Comparison of ENCODE assay signal across 8 cellular contexts in genomic region chr16:28880589-28880915, GRCh38. TPM values are rescaled to one million over a fixed set of nuclear protein-coding genes. Genes with fewer than 3 reads are reported as not detected.
A peak's percentile ranks its signal among the peaks of the same experiment; 100 is the strongest.
DNase-seq lines count a peak whose midpoint lies in the region; ATAC-seq and TF ChIP-seq lines count a peak whose summit lies in the region.

No MANE protein-coding gene starts in this region.

- peak overlapping the region; percentile 95 for H2AFZ ChIP-seq in IMR-90 (replicated peaks; ENCODE audit: low read length, poor library complexity)

- no peak for TF ChIP-seq RAD21 in IMR-90 (IDR thresholded peaks at IDR 0.05; ENCODE audit: low read length)

- H3K9ac ChIP-seq in BLaER1 treated with 17β-estradiol and CSF1 and Interleukin-3, amounts not matched to agents 10 nM and 100 nM, result peak overlapping the region in 10 of 11 experiments; percentile 26 to 86 (median 82); a peak in 18 of 22 replicates
- H3K9ac ChIP-seq in IMR-90 (ENCODE audit: low read depth, low read length), result no peak overlapping the region

- H3K23ac ChIP-seq in IMR-90 (ENCODE audit: low read depth, low read length), result no peak overlapping the region

- H3K9me1 ChIP-seq in IMR-90 (ENCODE audit: insufficient read depth, low read length), result peaks cover 7% of the 10 kb centered on the region; the same call in 1 of the 2 replicates

- H3K4me1 ChIP-seq in BLaER1 treated with 17β-estradiol and CSF1 and Interleukin-3, amounts not matched to agents 10 nM and 100 nM, result peaks cover 28 to 74% (median 61%) of the 10 kb centered on the region in 10 experiments
- peaks cover 7% of the 10 kb centered on the region; the same call in 1 of the 2 replicates for H3K4me1 ChIP-seq in IMR-90 (ENCODE audit: control insufficient read depth, insufficient read depth, low read length)

- BruUV-seq in IMR-90 (replicated peaks; lab: Mats Ljungman, UMichigan) (no TSS peak), MCF 10A (replicated peaks; lab: Mats Ljungman, UMichigan) (no TSS peak)

- intact Hi-C loops in IMR-90 (cut with micrococcal nuclease), result loop anchor here (5.0 kb wide), 1 partner anchor 37 kb away; no protein-coding TSS in a partner anchor
- intact Hi-C loops in MCF 10A (cut with micrococcal nuclease), result no loop called here

- H3K4me2 ChIP-seq in BLaER1 treated with 17β-estradiol and CSF1 and Interleukin-3, amounts not matched to agents 10 nM and 100 nM, result peak overlapping the region; percentile 82 to 100 (median 98)
- H3K4me2 ChIP-seq in IMR-90 (ENCODE audit: low read depth, low read length), result no peak overlapping the region; the same call in 1 of the 2 replicates

- no peak overlapping the region for H2BK5ac ChIP-seq in IMR-90 (ENCODE audit: low read depth, low read length, poor library complexity, severe bottlenecking)

- H3K27ac ChIP-seq in BLaER1 treated with 17β-estradiol and CSF1 and Interleukin-3, amounts not matched to agents 10 nM and 100 nM, result peak overlapping the region in 8 of 11 experiments; percentile 54 to 81 (median 73); a peak in 11 of 22 replicates
- H3K27ac ChIP-seq in IMR-90 (ENCODE audit: insufficient read depth, low read length), result no peak overlapping the region

- peaks cover 4 to 13% of the 10 kb centered on the region in 2 experiments; a peak in 2 of 4 replicates for H3K79me1 ChIP-seq in IMR-90 (ENCODE audit: low read depth in 1 of 2, low read length in 2 of 2)

- peak overlapping the region in 1 of 2 experiments; percentile 29; a peak in 1 of 4 replicates for H4K8ac ChIP-seq in IMR-90 (ENCODE audit: low read depth in 2 of 2, low read length in 2 of 2)

- peak overlapping the region; percentile 66 to 80 (median 75); a peak in 17 of 20 replicates for H3K4me3 ChIP-seq in BLaER1 treated with 17β-estradiol and CSF1 and Interleukin-3, amounts not matched to agents 10 nM and 100 nM
- no peak overlapping the region for H3K4me3 ChIP-seq in IMR-90 (ENCODE audit: insufficient read depth, low read depth, low read length)

- peak overlapping the region; percentile 1 for H3K4me3 Mint-ChIP-seq in MCF 10A (ENCODE audit: unreplicated experiment)
- H3K4me3 Mint-ChIP-seq in naive thymus-derived CD8-positive, alpha-beta T cell, result peak overlapping the region; percentile 66 to 89 (median 76)

- peaks cover 12% of the 10 kb centered on the region for H3K27me3 Mint-ChIP-seq in MCF 10A (ENCODE audit: insufficient read depth, unreplicated experiment)
- H3K27me3 Mint-ChIP-seq in naive thymus-derived CD8-positive, alpha-beta T cell, result peaks cover 4 to 13% (median 11%) of the 10 kb centered on the region in 5 donors

- no peak overlapping the region for H4K91ac ChIP-seq in IMR-90 (ENCODE audit: insufficient read depth, low read depth, low read length)

- no peak overlapping the region for H2BK20ac ChIP-seq in IMR-90 (ENCODE audit: low read depth, low read length)

- CTCF ChIA-PET in IMR-90 (lab: Yijun Ruan, JAX), result no interaction called here
- CTCF ChIA-PET in MCF 10A (lab: Yijun Ruan, JAX), result interaction anchor here (0.6 to 0.7 kb wide), 2 partner anchors 22 to 63 kb away, joined by 3 to 5 read pairs; no protein-coding TSS in a partner anchor

- in situ Hi-C loops in IMR-90 (cut with MboI; ENCODE audit: low sequenced_read_pairs), result no loop called here

- POLR2A ChIA-PET in IMR-90 (lab: Charles Lee; ENCODE audit: unreplicated experiment), result no interaction called here
- POLR2A ChIA-PET in MCF 10A (lab: Yijun Ruan, JAX), result interaction anchor here (1.8 kb wide), 1 partner anchor 10 kb away, joined by 6 read pairs; no protein-coding TSS in a partner anchor
- POLR2A ChIA-PET in naive thymus-derived CD8-positive, alpha-beta T cell (lab: Charles Lee), result interaction anchor here (0.5 to 2.5 kb wide), 3 partner anchors 9 to 44 kb away, joined by 3 to 22 read pairs (median 8); partner anchors contain the start of genes RABEP2 and SH2B1

- no peak for ATAC-seq in IMR-90 (ENCODE audit: low read depth)
- ATAC-seq in naive thymus-derived CD8-positive, alpha-beta T cell, result no peak
- no peak for ATAC-seq in HG02678 (IDR thresholded peaks at IDR 0.05; ENCODE audit: unreplicated experiment)
- ATAC-seq in GM18868 (IDR thresholded peaks at IDR 0.05; ENCODE audit: unreplicated experiment), result no peak

- H3K36me3 Mint-ChIP-seq in MCF 10A (ENCODE audit: insufficient read depth, unreplicated experiment), result no peaks in the 10 kb centered on the region
- no peaks in the 10 kb centered on the region for H3K36me3 Mint-ChIP-seq in naive thymus-derived CD8-positive, alpha-beta T cell

- H3K27me3 ChIP-seq in BLaER1 treated with 17β-estradiol and CSF1 and Interleukin-3, amounts not matched to agents 10 nM and 100 nM, result no peaks in the 10 kb centered on the region
- H3K27me3 ChIP-seq in IMR-90 (ENCODE audit: control insufficient read depth, insufficient read depth, low read length), result no peaks in the 10 kb centered on the region

- H4K5ac ChIP-seq in IMR-90 (ENCODE audit: low read depth, low read length), result no peak overlapping the region

- H2AK9ac ChIP-seq in IMR-90 (replicated peaks; ENCODE audit: low read depth, low read length, poor library complexity), result no peak overlapping the region

- no peak overlapping the region for H2BK120ac ChIP-seq in IMR-90 (ENCODE audit: low read depth, low read length)

- H4K20me1 ChIP-seq in BLaER1 treated with 17β-estradiol and CSF1 and Interleukin-3, amounts not matched to agents 10 nM and 100 nM, result peaks cover 0 to 19% (median 17%) of the 10 kb centered on the region in 11 experiments; a peak in 13 of 22 replicates
- H4K20me1 ChIP-seq in IMR-90 (ENCODE audit: insufficient read depth, low read length), result no peaks in the 10 kb centered on the region

- no peak for DNase-seq in IMR-90
- DNase-seq in MCF 10A (ENCODE audit: unreplicated experiment), result no peak
- DNase-seq in naive thymus-derived CD8-positive, alpha-beta T cell, result no peak
- no peak for DNase-seq in A172 (ENCODE audit: low spot score)
- no peak for DNase-seq in foreskin melanocyte

- dilution Hi-C loops in IMR-90 (cut with HindIII; ENCODE audit: low sequenced_read_pairs, unreplicated experiment), result no loop called here

- no peak overlapping the region for H3K56ac ChIP-seq in IMR-90 (ENCODE audit: extremely low read depth, insufficient read depth, low read length)

- H3K9me3 Mint-ChIP-seq in MCF 10A (ENCODE audit: unreplicated experiment), result no peaks in the 10 kb centered on the region
- no peaks in the 10 kb centered on the region for H3K9me3 Mint-ChIP-seq in naive thymus-derived CD8-positive, alpha-beta T cell

- TF ChIP-seq CTCF in IMR-90 (conservative IDR thresholded peaks at IDR 0.05; ENCODE audit: low read depth, low read length), result no peak
- no peak for TF ChIP-seq CTCF in MCF 10A (IDR thresholded peaks at IDR 0.05; ENCODE audit: unreplicated experiment)

- 35% methylated on average over 5 of the region's 11 CpGs; no CpG with 5 or more reads in 1 of the 2 experiments for WGBS in IMR-90 (ENCODE audit: extremely low coverage in 2 of 2, insufficient read length in 1 of 2), 2 experiments

- peaks cover 0 to 10% (median 0%) of the 10 kb centered on the region in 11 experiments; a peak in 5 of 22 replicates for H3K36me3 ChIP-seq in BLaER1 treated with 17β-estradiol and CSF1 and Interleukin-3, amounts not matched to agents 10 nM and 100 nM
- H3K36me3 ChIP-seq in IMR-90 (ENCODE audit: control insufficient read depth, insufficient read depth, low read length), result no peaks in the 10 kb centered on the region

- no peak overlapping the region for H3K4ac ChIP-seq in IMR-90 (ENCODE audit: low read depth, low read length)

- H3K14ac ChIP-seq in IMR-90 (replicated peaks; ENCODE audit: low read depth, low read length), result no peak overlapping the region

- no peaks in the 10 kb centered on the region for H3K9me3 ChIP-seq in BLaER1 treated with 17β-estradiol and CSF1 and Interleukin-3, amounts not matched to agents 10 nM and 100 nM (replicated peaks in 1 of 11)
- H3K9me3 ChIP-seq in IMR-90 (ENCODE audit: control insufficient read depth, insufficient read depth, low read length), result no peaks in the 10 kb centered on the region

- H2BK15ac ChIP-seq in IMR-90 (ENCODE audit: low read depth, low read length), result no peak overlapping the region

- no peaks in the 10 kb centered on the region for H3K4me1 Mint-ChIP-seq in MCF 10A (ENCODE audit: insufficient read depth, unreplicated experiment)
- H3K4me1 Mint-ChIP-seq in naive thymus-derived CD8-positive, alpha-beta T cell, result peaks cover 7 to 18% (median 15%) of the 10 kb centered on the region in 4 donors

- no peak overlapping the region for H3K27ac Mint-ChIP-seq in MCF 10A (ENCODE audit: low read depth, unreplicated experiment)
- H3K27ac Mint-ChIP-seq in naive thymus-derived CD8-positive, alpha-beta T cell, result peak overlapping the region in 3 of 10 donors; percentile 53 to 81 (median 81)

- no peak for TF ChIP-seq POLR2A in IMR-90 (IDR thresholded peaks at IDR 0.05; ENCODE audit: low read depth, low read length)

- H3K18ac ChIP-seq in IMR-90 (ENCODE audit: low read depth, low read length), result no peak overlapping the region

- H2AK5ac ChIP-seq in IMR-90 (ENCODE audit: low read depth, low read length), result no peak overlapping the region

RNA-seq across cellular contexts. Expression of gene ATP2A1, which starts 2.3 kb away (rescaled TPM):
- total RNA-seq in IMR-90 (2012; rRNA removed) (under 0.01 TPM in 1 of 2 replicates, not detected in the other), MCF 10A (2022) (0.23 and 1.7 TPM in 2 replicates)
- polyA plus RNA-seq in IMR-90 (2012; rRNA removed), result 0.56 and 0.63 TPM in 2 replicates
- 0.35 and 0.36 TPM in 2 replicates for polyA plus RNA-seq in IMR-90 (2012; cell fraction: cytosol; rRNA removed)
- 6.0 and 9.8 TPM in 2 replicates for polyA plus RNA-seq in IMR-90 (2012; cell fraction: nucleus; rRNA removed; ENCODE audit: low replicate concordance)
- total RNA-seq in naive thymus-derived CD8-positive, alpha-beta T cell, result 1 to 10 TPM in 1 of 2 experiments, under 1 TPM in 1; 0.58 to 1.2 TPM
- not detected for polyA plus RNA-seq in naive thymus-derived CD8-positive, alpha-beta T cell
- total RNA-seq in A172 (2014; rRNA removed; shearing (Covaris generic)), result 0.14 and 1.1 TPM in 2 replicates

RNA-seq across cellular contexts. Expression of gene SH2B1, which starts 16.9 kb away (rescaled TPM):
- 3.9 and 4.7 TPM in 2 replicates for total RNA-seq in IMR-90 (2012; rRNA removed)
- polyA plus RNA-seq in IMR-90 (2012; rRNA removed), result 38.6 and 39.9 TPM in 2 replicates
- polyA plus RNA-seq in IMR-90 (2012; cell fraction: cytosol; rRNA removed), result 21.8 and 35.0 TPM in 2 replicates
- 206 and 313 TPM in 2 replicates for polyA plus RNA-seq in IMR-90 (2012; cell fraction: nucleus; rRNA removed; ENCODE audit: low replicate concordance)
- total RNA-seq in MCF 10A (2022), result 27.3 and 31.5 TPM in 2 replicates
- total RNA-seq in naive thymus-derived CD8-positive, alpha-beta T cell, result 100 to 1,000 TPM; 110 to 117 TPM
- 1 to 10 TPM; 1.1 to 2.5 (median 2.2) TPM for polyA plus RNA-seq in naive thymus-derived CD8-positive, alpha-beta T cell
- 17.1 and 19.3 TPM in 2 replicates for total RNA-seq in A172 (2014; rRNA removed; shearing (Covaris generic))

RNA-seq across cellular contexts. Expression of gene TUFM, which starts 34.4 kb away (rescaled TPM):
- total RNA-seq in IMR-90 (2012; rRNA removed) (80.3 and 88.0 TPM in 2 replicates), MCF 10A (2022) (184 and 198 TPM in 2 replicates)
- 126 and 131 TPM in 2 replicates for polyA plus RNA-seq in IMR-90 (2012; rRNA removed)
- 136 and 158 TPM in 2 replicates for polyA plus RNA-seq in IMR-90 (2012; cell fraction: cytosol; rRNA removed)
- 224 and 380 TPM in 2 replicates for polyA plus RNA-seq in IMR-90 (2012; cell fraction: nucleus; rRNA removed; ENCODE audit: low replicate concordance)
- total RNA-seq in naive thymus-derived CD8-positive, alpha-beta T cell, result 100 to 1,000 TPM; 117 to 120 TPM
- polyA plus RNA-seq in naive thymus-derived CD8-positive, alpha-beta T cell, result 100 to 1,000 TPM; 141 to 155 (median 152) TPM
- 197 and 225 TPM in 2 replicates for total RNA-seq in A172 (2014; rRNA removed; shearing (Covaris generic))

RNA-seq across cellular contexts. Expression of gene RABEP2, which starts 44.5 kb away (rescaled TPM):
- total RNA-seq in IMR-90 (2012; rRNA removed), result 12.2 and 14.4 TPM in 2 replicates
- 20.0 and 21.9 TPM in 2 replicates for polyA plus RNA-seq in IMR-90 (2012; rRNA removed)
- 30.5 and 31.9 TPM in 2 replicates for polyA plus RNA-seq in IMR-90 (2012; cell fraction: cytosol; rRNA removed)
- polyA plus RNA-seq in IMR-90 (2012; cell fraction: nucleus; rRNA removed; ENCODE audit: low replicate concordance), result 31.9 and 59.2 TPM in 2 replicates
- total RNA-seq in MCF 10A (2022), result 10.7 and 17.8 TPM in 2 replicates
- total RNA-seq in naive thymus-derived CD8-positive, alpha-beta T cell, result 10 to 100 TPM; 34.1 to 35.7 TPM
- 1 to 10 TPM; 2.8 to 6.5 (median 3.0) TPM for polyA plus RNA-seq in naive thymus-derived CD8-positive, alpha-beta T cell
- 46.0 and 64.3 TPM in 2 replicates for total RNA-seq in A172 (2014; rRNA removed; shearing (Covaris generic))

RNA-seq across cellular contexts. Expression of gene CD19, which starts 51.2 kb away (rescaled TPM):
- total RNA-seq in IMR-90 (2012; rRNA removed) (not detected in 2 replicates), MCF 10A (2022) (not detected in 2 replicates)
- polyA plus RNA-seq in IMR-90 (2012; rRNA removed), result not detected in 2 replicates
- not detected in 2 replicates for polyA plus RNA-seq in IMR-90 (2012; cell fraction: cytosol; rRNA removed)
- not detected in 2 replicates for polyA plus RNA-seq in IMR-90 (2012; cell fraction: nucleus; rRNA removed; ENCODE audit: low replicate concordance)
- total RNA-seq in naive thymus-derived CD8-positive, alpha-beta T cell, result 1 to 10 TPM; 6.9 to 7.6 TPM
- under 1 TPM; 0.17 to 0.19 (median 0.19) TPM for polyA plus RNA-seq in naive thymus-derived CD8-positive, alpha-beta T cell
- not detected in 2 replicates for total RNA-seq in A172 (2014; rRNA removed; shearing (Covaris generic))
